6 cellular contexts compared by ENCODE assay signal in the genomic region with DNA sequence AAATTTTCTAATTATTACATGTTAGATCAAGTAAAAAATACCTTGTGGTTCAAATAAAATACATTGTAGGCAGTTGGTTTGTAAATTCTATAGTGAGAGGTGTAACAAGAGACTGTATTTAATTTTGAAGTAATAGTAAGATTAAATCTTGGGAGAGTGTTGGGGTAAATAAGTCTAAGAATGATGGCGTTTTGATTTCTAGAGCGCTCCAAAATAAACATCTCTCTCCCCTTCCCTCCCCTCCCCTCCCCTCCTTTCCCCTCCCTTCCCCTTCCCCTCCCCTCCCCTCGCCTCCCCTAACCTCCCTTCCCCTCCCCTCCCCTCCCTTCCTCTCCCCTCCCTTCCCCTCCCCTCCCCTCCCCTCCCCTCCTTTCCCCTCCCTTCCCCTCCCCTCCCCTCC.
"Had no signal": no experiment of that assay in that cellular context is flagged by ENCODE, and none has a peak within 500 bp of the region (broad histone marks: within the 10 kb centered on the region; RNA-seq: fewer than 3 reads in every experiment).

No MANE protein-coding gene starts in this region.

- H3K27ac ChIP-seq: HL-60, KMS-11 had no signal

- FAIRE-seq: HTR-8/SVneo had no signal

- H3K4me2 ChIP-seq: KMS-11 had no signal

- DNase-seq: IMR-90, KBM-7, KG1 had no signal

- H3K9ac ChIP-seq: KMS-11 had no signal
